ENCODE assay signal across 14 cellular contexts in the genomic region with DNA sequence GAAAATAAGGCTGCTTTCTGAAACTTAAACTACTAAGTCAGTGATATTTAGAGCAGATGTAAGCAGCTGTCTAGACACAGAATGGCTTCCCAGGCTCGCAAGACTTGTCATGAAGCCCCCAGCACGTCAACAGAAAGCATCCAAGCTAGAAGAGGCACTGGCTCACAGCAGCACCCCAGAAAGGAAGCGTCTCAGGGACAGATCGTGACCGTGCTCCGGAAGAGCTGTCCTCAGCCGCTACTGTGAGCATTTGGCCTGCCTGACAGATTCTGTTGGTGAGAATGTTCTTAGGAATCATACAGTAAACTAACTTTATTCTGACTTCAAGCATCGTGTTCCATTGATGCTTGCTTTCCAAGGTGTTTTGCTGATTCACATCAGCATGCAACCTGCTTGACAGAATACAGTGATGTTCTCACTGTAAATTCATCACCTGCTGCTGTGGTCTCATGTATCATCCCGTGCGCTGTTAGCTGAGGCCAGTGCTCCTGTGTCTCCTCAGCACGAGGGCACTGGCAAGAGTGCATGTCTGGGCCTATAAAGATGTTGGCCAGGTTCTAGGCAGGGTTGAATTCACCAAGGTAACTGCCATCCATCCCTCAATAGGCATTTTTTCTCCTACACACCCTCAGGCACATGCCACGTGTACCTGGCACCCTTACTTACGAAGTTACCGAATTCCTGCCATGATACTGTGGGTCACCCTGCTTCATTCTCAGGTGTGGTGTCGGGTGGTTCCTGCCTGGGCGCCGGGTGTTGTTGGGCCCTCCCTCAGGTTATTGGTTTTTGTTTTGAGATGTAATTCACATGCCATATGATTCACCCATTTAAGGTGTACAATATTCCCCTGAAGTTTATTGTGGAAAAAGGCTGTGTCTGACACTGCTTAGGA. TPM values are rescaled to one million over a fixed set of nuclear protein-coding genes. Genes with fewer than 3 reads are reported as not detected.
DNase-seq lines count a peak whose midpoint lies in the region; ATAC-seq, FAIRE-seq and TF ChIP-seq lines count a peak whose summit lies in the region.
"Had no signal": no experiment of that assay in that cellular context is flagged by ENCODE, and none has a peak within 500 bp of the region (broad histone marks: within the 10 kb centered on the region; RNA-seq: fewer than 3 reads in every experiment).

No MANE protein-coding gene starts in this region.

- 65% methylated on average over 6 of the region's 17 CpGs; no CpG with 5 or more reads in 1 of the 2 experiments for WGBS in IMR-90 (ENCODE audit: extremely low coverage in 2 of 2, insufficient read length in 1 of 2), 2 experiments

- H3K27ac ChIP-seq in IMR-90 (ENCODE audit: insufficient read depth, low read length) (no peak overlapping the region), astrocyte (ENCODE audit: low read depth, low read length) (no peak overlapping the region), uterus (no peak overlapping the region)
- H3K27ac ChIP-seq: C4-2B, SK-N-MC had no signal

- H3K18ac ChIP-seq in IMR-90 (ENCODE audit: low read depth, low read length), result peak overlapping the region; percentile 62; the same call in 1 of the 2 replicates

- no peak overlapping the region for H3K4me2 ChIP-seq in IMR-90 (ENCODE audit: low read depth, low read length)
- H3K4me2 ChIP-seq in astrocyte (ENCODE audit: low read length), result no peak overlapping the region

- in situ Hi-C loops in IMR-90 (cut with MboI; ENCODE audit: low sequenced_read_pairs), result no loop called here

- H3K27ac Mint-ChIP-seq in astrocyte (ENCODE audit: unreplicated experiment) (peak overlapping the region; percentile 47), mesothelial cell of epicardium (peak overlapping the region; percentile 50)
- H3K27ac Mint-ChIP-seq: activated CD8-positive, alpha-beta memory T cell treated with anti-CD3 and anti-CD28 coated beads, Interleukin-2, amount 10 ng/mL, durations not matched to agents 7 days and 5 days; activated naive CD4-positive, alpha-beta T cell treated with anti-CD3 and anti-CD28 coated beads for 36 hours had no signal

- H2BK20ac ChIP-seq in IMR-90 (ENCODE audit: low read depth, low read length), result 0 out of 2 replicates have a peak overlapping the region, but pooled peaks have one; percentile 21

- no peak overlapping the region for H2AK9ac ChIP-seq in IMR-90 (replicated peaks; ENCODE audit: low read depth, low read length, poor library complexity)

- TF ChIP-seq RAD21 in IMR-90 (IDR thresholded peaks at IDR 0.05; ENCODE audit: low read length), result no peak

- no peak overlapping the region for H3K9ac ChIP-seq in IMR-90 (ENCODE audit: low read depth, low read length)
- no peak overlapping the region for H3K9ac ChIP-seq in astrocyte (ENCODE audit: low read length)

- no peak for FAIRE-seq in astrocyte (lab: Jason Lieb, UNC)

- H3K27me3 Mint-ChIP-seq in astrocyte (ENCODE audit: low read depth, unreplicated experiment), result no peaks in the 10 kb centered on the region
- H3K27me3 Mint-ChIP-seq in mesothelial cell of epicardium (ENCODE audit: low read depth), result no peaks in the 10 kb centered on the region
- H3K27me3 Mint-ChIP-seq: activated CD8-positive, alpha-beta memory T cell treated with anti-CD3 and anti-CD28 coated beads, Interleukin-2, amount 10 ng/mL, durations not matched to agents 7 days and 5 days had no signal

- CTCF ChIA-PET in IMR-90 (lab: Yijun Ruan, JAX), result interaction anchor here (1.1 to 1.3 kb wide), 2 partner anchors 10 to 39 kb away, joined by 3 to 4 read pairs; no protein-coding TSS in a partner anchor

- no TSS peak for BruUV-seq in IMR-90 (replicated peaks; lab: Mats Ljungman, UMichigan)

- peak overlapping the region; percentile 58 for H2AFZ ChIP-seq in IMR-90 (replicated peaks; ENCODE audit: low read length, poor library complexity)
- H2AFZ ChIP-seq in astrocyte (ENCODE audit: low read depth, low read length), result no peak overlapping the region

- POLR2A ChIA-PET in IMR-90 (lab: Charles Lee; ENCODE audit: unreplicated experiment), result interaction anchor here (0.9 kb wide), 1 partner anchor 18 kb away, joined by 3 read pairs; no protein-coding TSS in a partner anchor

- no peaks in the 10 kb centered on the region for H3K36me3 ChIP-seq in IMR-90 (ENCODE audit: control insufficient read depth, insufficient read depth, low read length)
- H3K36me3 ChIP-seq in astrocyte (ENCODE audit: insufficient read depth, low read length), result no peaks in the 10 kb centered on the region
- no peaks in the 10 kb centered on the region for H3K36me3 ChIP-seq in uterus

- dilution Hi-C loops in IMR-90 (cut with HindIII; ENCODE audit: low sequenced_read_pairs, unreplicated experiment), result no loop called here

- H3K4me3 Mint-ChIP-seq in astrocyte (ENCODE audit: unreplicated experiment) (no peak overlapping the region), mesothelial cell of epicardium (no peak overlapping the region)
- H3K4me3 Mint-ChIP-seq: activated CD8-positive, alpha-beta memory T cell treated with anti-CD3 and anti-CD28 coated beads, Interleukin-2, amount 10 ng/mL, durations not matched to agents 7 days and 5 days; activated naive CD4-positive, alpha-beta T cell treated with anti-CD3 and anti-CD28 coated beads for 36 hours had no signal

- H2AK5ac ChIP-seq in IMR-90 (ENCODE audit: low read depth, low read length), result peak overlapping the region; percentile 67; the same call in 1 of the 2 replicates

- peaks cover 14% of the 10 kb centered on the region for H3K4me1 Mint-ChIP-seq in astrocyte (ENCODE audit: low read depth, unreplicated experiment)
- peaks cover 21% of the 10 kb centered on the region for H3K4me1 Mint-ChIP-seq in mesothelial cell of epicardium

- peak overlapping the region; percentile 21 for H3K4ac ChIP-seq in IMR-90 (ENCODE audit: low read depth, low read length)

- H4K5ac ChIP-seq in IMR-90 (ENCODE audit: low read depth, low read length), result peak overlapping the region; percentile 75

- no peak overlapping the region for H3K56ac ChIP-seq in IMR-90 (ENCODE audit: extremely low read depth, insufficient read depth, low read length)

- no peak for DNase-seq in IMR-90
- DNase-seq in astrocyte (ENCODE audit: low read depth), result no peak
- no peak for DNase-seq in mesothelial cell of epicardium (ENCODE audit: low spot score in 2 of 2, unreplicated experiment in 2 of 2)
- no peak for DNase-seq in uterus
- DNase-seq: activated CD8-positive, alpha-beta memory T cell treated with anti-CD3 and anti-CD28 coated beads, Interleukin-2, amount 10 ng/mL, durations not matched to agents 7 days and 5 days; activated naive CD4-positive, alpha-beta T cell treated with anti-CD3 and anti-CD28 coated beads for 36 hours; central memory CD4-positive, alpha-beta T cell; DMS79 treated with DMSO at 0.1 percent for 48 hours; stomach had no signal

- intact Hi-C loops in IMR-90 (cut with micrococcal nuclease) (no loop called here), uterus (cut with DNase I; ENCODE audit: low total_unique reads) (no loop called here)

- H2BK5ac ChIP-seq in IMR-90 (ENCODE audit: low read depth, low read length, poor library complexity, severe bottlenecking), result no peak overlapping the region

- peak overlapping the region; percentile 65; the same call in 1 of the 3 replicates for H2BK15ac ChIP-seq in IMR-90 (ENCODE audit: low read depth, low read length)

- TF ChIP-seq CTCF in IMR-90 (conservative IDR thresholded peaks at IDR 0.05; ENCODE audit: low read depth, low read length), result no peak
- no peak for TF ChIP-seq CTCF in astrocyte (IDR thresholded peaks at IDR 0.05; ENCODE audit: insufficient read depth, low read depth, low read length)
- no peak for TF ChIP-seq CTCF in mesothelial cell of epicardium (IDR thresholded peaks at IDR 0.05; ENCODE audit: unreplicated experiment)
- TF ChIP-seq CTCF in uterus (IDR thresholded peaks at IDR 0.05), result no peak

- H3K9me3 ChIP-seq in IMR-90 (ENCODE audit: control insufficient read depth, insufficient read depth, low read length) (no peaks in the 10 kb centered on the region), astrocyte (ENCODE audit: insufficient read depth, low read depth, low read length) (no peaks in the 10 kb centered on the region), uterus (no peaks in the 10 kb centered on the region)
- H3K9me3 ChIP-seq: stomach had no signal

- H4K8ac ChIP-seq in IMR-90 (ENCODE audit: low read depth in 2 of 2, low read length in 2 of 2), result peak overlapping the region in 1 of 2 experiments; percentile 48; a peak in 1 of 4 replicates

- H3K9me1 ChIP-seq in IMR-90 (ENCODE audit: insufficient read depth, low read length), result peaks cover 5% of the 10 kb centered on the region; the same call in 1 of the 2 replicates

- ATAC-seq in IMR-90 (ENCODE audit: low read depth) (no peak), GM21447 (IDR thresholded peaks at IDR 0.05; ENCODE audit: unreplicated experiment) (no peak), HG02970 (IDR thresholded peaks at IDR 0.05; ENCODE audit: low FRiP score, unreplicated experiment) (no peak)
- ATAC-seq: activated CD8-positive, alpha-beta memory T cell treated with anti-CD3 and anti-CD28 coated beads, Interleukin-2, amount 10 ng/mL, durations not matched to agents 7 days and 5 days had no signal

- peak overlapping the region; percentile 17; the same call in 1 of the 2 replicates for H4K91ac ChIP-seq in IMR-90 (ENCODE audit: insufficient read depth, low read depth, low read length)

- H3K79me1 ChIP-seq in IMR-90 (ENCODE audit: low read depth in 1 of 2, low read length in 2 of 2), result no peaks in the 10 kb centered on the region

- no peak overlapping the region for H3K14ac ChIP-seq in IMR-90 (replicated peaks; ENCODE audit: low read depth, low read length)

- peak overlapping the region; percentile 65 for H2BK120ac ChIP-seq in IMR-90 (ENCODE audit: low read depth, low read length)

- H3K23ac ChIP-seq in IMR-90 (ENCODE audit: low read depth, low read length), result peak overlapping the region; percentile 53; the same call in 1 of the 2 replicates

- H3K79me2 ChIP-seq in astrocyte (ENCODE audit: insufficient read depth, low read length), result no peaks in the 10 kb centered on the region

- H4K20me1 ChIP-seq in IMR-90 (ENCODE audit: insufficient read depth, low read length), result no peaks in the 10 kb centered on the region
- no peaks in the 10 kb centered on the region for H4K20me1 ChIP-seq in astrocyte (ENCODE audit: insufficient read depth, low read length)

- TF ChIP-seq POLR2A in IMR-90 (IDR thresholded peaks at IDR 0.05; ENCODE audit: low read depth, low read length) (no peak), uterus (IDR thresholded peaks at IDR 0.05) (no peak)

- H3K36me3 Mint-ChIP-seq in astrocyte (ENCODE audit: low read depth, unreplicated experiment) (peaks cover 3% of the 10 kb centered on the region), mesothelial cell of epicardium (peaks cover 4% of the 10 kb centered on the region)
- H3K36me3 Mint-ChIP-seq: activated CD8-positive, alpha-beta memory T cell treated with anti-CD3 and anti-CD28 coated beads, Interleukin-2, amount 10 ng/mL, durations not matched to agents 7 days and 5 days had no signal

- no peaks in the 10 kb centered on the region for H3K27me3 ChIP-seq in IMR-90 (ENCODE audit: control insufficient read depth, insufficient read depth, low read length)
- no peaks in the 10 kb centered on the region for H3K27me3 ChIP-seq in astrocyte (ENCODE audit: insufficient read depth, low read length)
- H3K27me3 ChIP-seq in uterus, result no peaks in the 10 kb centered on the region
- H3K27me3 ChIP-seq: stomach had no signal

- H3K9me3 Mint-ChIP-seq in astrocyte (ENCODE audit: unreplicated experiment) (no peaks in the 10 kb centered on the region), mesothelial cell of epicardium (no peaks in the 10 kb centered on the region)
- H3K9me3 Mint-ChIP-seq: activated naive CD4-positive, alpha-beta T cell treated with anti-CD3 and anti-CD28 coated beads for 36 hours had no signal

- H3K4me3 ChIP-seq in IMR-90 (ENCODE audit: insufficient read depth, low read depth, low read length), result no peak overlapping the region
- no peak overlapping the region for H3K4me3 ChIP-seq in astrocyte (ENCODE audit: insufficient read depth, low read depth, low read length)
- no peak overlapping the region for H3K4me3 ChIP-seq in uterus
- H3K4me3 ChIP-seq: SK-N-MC, stomach had no signal

- H3K4me1 ChIP-seq in IMR-90 (ENCODE audit: control insufficient read depth, insufficient read depth, low read length) (peaks cover 14% of the 10 kb centered on the region), astrocyte (ENCODE audit: insufficient read depth, low read length) (peaks cover 11% of the 10 kb centered on the region), uterus (peaks cover 0 to 24% of the 10 kb centered on the region in 2 donors)

RNA-seq across cellular contexts. Expression of gene SPINT2, which starts 15.9 kb away (rescaled TPM):
- total RNA-seq in IMR-90 (2012; rRNA removed) (0.28 and 0.54 TPM in 2 replicates), astrocyte (119 and 171 TPM in 2 replicates), mesothelial cell of epicardium (277 to 312 TPM (median 299 TPM) in 3 replicates), uterus (10 to 100 TPM; 11.8 to 72.8 (median 29.4) TPM)
- polyA plus RNA-seq in IMR-90 (2012; rRNA removed), result 1.2 and 2.2 TPM in 2 replicates
- 1.2 and 1.8 TPM in 2 replicates for polyA plus RNA-seq in IMR-90 (2012; cell fraction: cytosol; rRNA removed)
- polyA plus RNA-seq in IMR-90 (2012; cell fraction: nucleus; rRNA removed; ENCODE audit: low replicate concordance), result 1.2 and 1.3 TPM in 2 replicates

RNA-seq across cellular contexts. Expression of gene C19orf33, which starts 23.8 kb away (rescaled TPM):
- 1.4 TPM in 1 of 2 replicates, not detected in the other for total RNA-seq in IMR-90 (2012; rRNA removed)
- polyA plus RNA-seq in IMR-90 (2012; rRNA removed), result 0.80 and 0.96 TPM in 2 replicates
- 0.44 and 3.1 TPM in 2 replicates for polyA plus RNA-seq in IMR-90 (2012; cell fraction: cytosol; rRNA removed)
- not detected in 2 replicates for polyA plus RNA-seq in IMR-90 (2012; cell fraction: nucleus; rRNA removed; ENCODE audit: low replicate concordance)
- total RNA-seq in astrocyte, result 4.9 and 5.8 TPM in 2 replicates
- total RNA-seq in mesothelial cell of epicardium, result 4.2 to 5.9 TPM (median 4.6 TPM) in 3 replicates
- 10 to 100 TPM in 1 of 4 donors, 1 to 10 TPM in 2, not detected in 1; 2.9 to 15.3 (median 4.1) TPM for total RNA-seq in uterus
- total RNA-seq: activated CD8-positive, alpha-beta memory T cell treated with anti-CD3 and anti-CD28 coated beads, Interleukin-2, amount 10 ng/mL, durations not matched to agents 7 days and 5 days; activated naive CD4-positive, alpha-beta T cell treated with anti-CD3 and anti-CD28 coated beads for 36 hours had no signal
- polyA plus RNA-seq: neural cell had no signal

RNA-seq across cellular contexts. Expression of gene PPP1R14A, which starts 24.1 kb away (rescaled TPM):
- total RNA-seq in IMR-90 (2012; rRNA removed) (not detected in 2 replicates), astrocyte (13.4 and 18.0 TPM in 2 replicates), mesothelial cell of epicardium (13.6 to 14.8 TPM (median 13.8 TPM) in 3 replicates), uterus (100 to 1,000 TPM in 3 of 4 donors, 1 to 10 TPM in 1; 9.3 to 225 (median 172) TPM)
- 0.84 and 2.0 TPM in 2 replicates for polyA plus RNA-seq in IMR-90 (2012; rRNA removed)
- 5.4 and 10.2 TPM in 2 replicates for polyA plus RNA-seq in IMR-90 (2012; cell fraction: cytosol; rRNA removed)
- polyA plus RNA-seq in IMR-90 (2012; cell fraction: nucleus; rRNA removed; ENCODE audit: low replicate concordance), result 2.1 and 3.5 TPM in 2 replicates
- total RNA-seq: activated CD8-positive, alpha-beta memory T cell treated with anti-CD3 and anti-CD28 coated beads, Interleukin-2, amount 10 ng/mL, durations not matched to agents 7 days and 5 days; activated naive CD4-positive, alpha-beta T cell treated with anti-CD3 and anti-CD28 coated beads for 36 hours had no signal
- polyA plus RNA-seq: neural cell had no signal

RNA-seq across cellular contexts. Expression of gene YIF1B, which starts 35.5 kb away (rescaled TPM):
- 72.2 and 78.9 TPM in 2 replicates for total RNA-seq in IMR-90 (2012; rRNA removed)
- polyA plus RNA-seq in IMR-90 (2012; rRNA removed), result 162 and 165 TPM in 2 replicates
- polyA plus RNA-seq in IMR-90 (2012; cell fraction: cytosol; rRNA removed), result 95.0 and 225 TPM in 2 replicates
- 92.8 and 241 TPM in 2 replicates for polyA plus RNA-seq in IMR-90 (2012; cell fraction: nucleus; rRNA removed; ENCODE audit: low replicate concordance)
- total RNA-seq in astrocyte, result 81.3 and 85.7 TPM in 2 replicates
- total RNA-seq in mesothelial cell of epicardium, result 29.9 to 34.1 TPM (median 31.5 TPM) in 3 replicates
- total RNA-seq in uterus, result 10 to 100 TPM in 3 of 4 donors, 1 to 10 TPM in 1; 6.4 to 31.7 (median 21.5) TPM

RNA-seq across cellular contexts. Expression of gene KCNK6, which starts 39.4 kb away (rescaled TPM):
- total RNA-seq in IMR-90 (2012; rRNA removed) (2.7 and 2.8 TPM in 2 replicates), astrocyte (8.6 and 10.8 TPM in 2 replicates), mesothelial cell of epicardium (2.8 to 2.9 TPM (median 2.9 TPM) in 3 replicates), uterus (10 to 100 TPM in 1 of 4 donors, 1 to 10 TPM in 2, under 1 TPM in 1; 0.59 to 60.6 (median 4.3) TPM)
- polyA plus RNA-seq in IMR-90 (2012; rRNA removed), result 3.9 and 4.5 TPM in 2 replicates
- 3.3 and 4.2 TPM in 2 replicates for polyA plus RNA-seq in IMR-90 (2012; cell fraction: cytosol; rRNA removed)
- 2.9 and 3.1 TPM in 2 replicates for polyA plus RNA-seq in IMR-90 (2012; cell fraction: nucleus; rRNA removed; ENCODE audit: low replicate concordance)
- polyA plus RNA-seq: neural cell had no signal

Comparison
In these comparisons a context has a peak if more than half of its experiments do, and no peak if none do; other contexts are left out.
1. RNA of gene PPP1R14A, which starts 24.1 kb away (total RNA-seq): 9.3 to 225 TPM in uterus, 13.6 to 14.8 TPM in mesothelial cell of epicardium and 13.4 to 18.0 TPM in astrocyte; not detected in IMR-90; every median in the first group is over 10 times any median in the second.